In the genomic region with DNA sequence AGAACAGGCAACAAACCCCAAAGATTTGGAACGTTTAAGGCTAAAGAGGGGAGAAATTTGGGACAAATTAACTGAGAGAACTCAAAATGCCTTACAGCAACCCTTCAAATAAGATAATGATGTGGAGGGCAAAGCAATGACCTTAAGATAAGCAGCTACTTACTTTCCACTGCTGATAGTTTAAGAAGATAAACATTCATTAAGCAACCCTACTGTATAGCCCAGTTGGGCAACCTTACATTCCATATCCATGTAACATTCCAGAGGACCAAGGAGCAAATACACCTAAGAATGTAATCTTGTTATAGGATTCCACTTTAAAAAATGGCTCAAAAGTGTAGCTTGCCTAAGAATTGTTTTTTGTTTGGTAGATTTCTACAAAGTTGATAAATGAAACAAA, we compare ENCODE assay signal across 21 cellular contexts. TPM values are rescaled to one million over a fixed set of nuclear protein-coding genes. Genes with fewer than 3 reads are reported as not detected.
DNase-seq lines count a peak whose midpoint lies in the region; ATAC-seq, FAIRE-seq and TF ChIP-seq lines count a peak whose summit lies in the region.
"Had no signal": no experiment of that assay in that cellular context is flagged by ENCODE, and none has a peak within 500 bp of the region (broad histone marks: within the 10 kb centered on the region; RNA-seq: fewer than 3 reads in every experiment).

No MANE protein-coding gene starts in this region.

- peaks cover 5% of the 10 kb centered on the region for H3K36me3 ChIP-seq in CD4-positive, CD25-positive, alpha-beta regulatory T cell (ENCODE audit: control insufficient read depth, insufficient read depth, low read length)
- peaks cover 15% of the 10 kb centered on the region for H3K36me3 ChIP-seq in OCI-LY3 (replicated peaks; ENCODE audit: low read depth, low read length)
- peaks cover 5% of the 10 kb centered on the region for H3K36me3 ChIP-seq in bronchial epithelial cell (ENCODE audit: control insufficient read depth, insufficient read depth, low read length)
- H3K36me3 ChIP-seq in small intestine (ENCODE audit: control insufficient read depth in 2 of 2, insufficient read depth in 2 of 2, low read length in 2 of 2): peaks cover 0 to 2% of the 10 kb centered on the region in 2 donors
- H3K36me3 ChIP-seq in brain microvascular endothelial cell (replicated peaks): peaks cover 9% of the 10 kb centered on the region
- H3K36me3 ChIP-seq: uterus had no signal

- H3K4me2 ChIP-seq in OCI-LY3 (ENCODE audit: low read length): peak overlapping the region; percentile 53; the same call in 1 of the 2 replicates

- no peak for ATAC-seq in CD4-positive, CD25-positive, alpha-beta regulatory T cell (ENCODE audit: low read depth in 2 of 2)
- ATAC-seq in HG03159 (IDR thresholded peaks at IDR 0.05; ENCODE audit: unreplicated experiment): no peak
- ATAC-seq: sciatic nerve had no signal

- H4K20me1 ChIP-seq in OCI-LY3 (ENCODE audit: insufficient read depth, low read length): peaks cover 30% of the 10 kb centered on the region

- H3K4me1 Mint-ChIP-seq in CD4-positive, CD25-positive, alpha-beta regulatory T cell: peaks cover 5 to 64% (median 51%) of the 10 kb centered on the region in 4 donors
- peaks cover 18% of the 10 kb centered on the region for H3K4me1 Mint-ChIP-seq in mesothelial cell of epicardium

- H3K27ac Mint-ChIP-seq in CD4-positive, CD25-positive, alpha-beta regulatory T cell: peak overlapping the region in 2 of 3 donors; percentile 34 to 57
- peak overlapping the region; percentile 53 for H3K27ac Mint-ChIP-seq in mesothelial cell of epicardium
- H3K27ac Mint-ChIP-seq: activated CD4-positive, alpha-beta T cell treated with anti-CD3 and anti-CD28 coated beads, Interleukin-2, amount 10 ng/mL, durations not matched to agents 24 days and 14 days had no signal

- no peak overlapping the region for H2AFZ ChIP-seq in OCI-LY3 (ENCODE audit: low read depth, low read length)

- H3K9ac ChIP-seq in OCI-LY3 (ENCODE audit: low read length): no peak overlapping the region

- in situ Hi-C loops in brain microvascular endothelial cell (cut with HindIII; ENCODE audit: low pct_ligation_motif_present, low sequenced_read_pairs): no loop called here

- H3K36me3 Mint-ChIP-seq in CD4-positive, CD25-positive, alpha-beta regulatory T cell: peaks cover 16% of the 10 kb centered on the region
- H3K36me3 Mint-ChIP-seq in mesothelial cell of epicardium: peaks cover 10% of the 10 kb centered on the region
- H3K36me3 Mint-ChIP-seq: IgD-negative memory B cell had no signal

- FAIRE-seq in bronchial epithelial cell (lab: Jason Lieb, UNC) (no peak), small intestine (lab: Jason Lieb, UNC) (no peak)

- WGBS in small intestine, 3 donors: 62 to 77% (median 67%) methylated on average over 1 of the region's 1 CpG

- H3K9me3 Mint-ChIP-seq in CD4-positive, CD25-positive, alpha-beta regulatory T cell: no peaks in the 10 kb centered on the region
- no peaks in the 10 kb centered on the region for H3K9me3 Mint-ChIP-seq in mesothelial cell of epicardium
- H3K9me3 Mint-ChIP-seq: activated CD4-positive, alpha-beta T cell treated with anti-CD3 and anti-CD28 coated beads, Interleukin-2, amount 10 ng/mL, durations not matched to agents 24 days and 14 days; IgD-negative memory B cell had no signal

- no peak for DNase-seq in CD4-positive, CD25-positive, alpha-beta regulatory T cell
- peak; percentile 64 for DNase-seq in bronchial epithelial cell (ENCODE audit: low read depth)
- no peak for DNase-seq in mesothelial cell of epicardium (ENCODE audit: low spot score in 2 of 2, unreplicated experiment in 2 of 2)
- DNase-seq in SHP77 (lab: John Stamatoyannopoulos, UW): no peak
- DNase-seq in small intestine: no peak
- DNase-seq in brain microvascular endothelial cell: no peak
- DNase-seq: activated CD4-positive, alpha-beta T cell treated with anti-CD3 and anti-CD28 coated beads, Interleukin-2, amount 10 ng/mL, durations not matched to agents 24 days and 14 days; activated CD8-positive, alpha-beta memory T cell treated with anti-CD3 and anti-CD28 coated beads, Interleukin-2, amount 50 U/mL, for 4 hours; activated naive CD4-positive, alpha-beta T cell treated with Interleukin-2 at 50 U/mL for 16 hours; cortex of kidney; DND-41; GOT3; MV-4-11; NCI-H2081 treated with DMSO at 0.1 percent for 48 hours; NCI-H526; uterus had no signal

- H3K27ac ChIP-seq in CD4-positive, CD25-positive, alpha-beta regulatory T cell (ENCODE audit: insufficient read depth, low read length, poor library complexity, severe bottlenecking): no peak overlapping the region
- peak overlapping the region; percentile 61 for H3K27ac ChIP-seq in OCI-LY3 (ENCODE audit: low read length)
- H3K27ac ChIP-seq in small intestine (ENCODE audit: low read depth in 1 of 2, low read length in 1 of 2): no peak overlapping the region
- no peak overlapping the region for H3K27ac ChIP-seq in brain microvascular endothelial cell
- H3K27ac ChIP-seq: ascending aorta, uterus had no signal

- peak overlapping the region in 1 of 4 donors; percentile 31 for H3K4me3 Mint-ChIP-seq in CD4-positive, CD25-positive, alpha-beta regulatory T cell
- H3K4me3 Mint-ChIP-seq in mesothelial cell of epicardium: no peak overlapping the region
- H3K4me3 Mint-ChIP-seq: activated CD4-positive, alpha-beta T cell treated with anti-CD3 and anti-CD28 coated beads, Interleukin-2, amount 10 ng/mL, durations not matched to agents 24 days and 14 days; IgD-negative memory B cell had no signal

- no peaks in the 10 kb centered on the region for H3K27me3 Mint-ChIP-seq in CD4-positive, CD25-positive, alpha-beta regulatory T cell
- no peaks in the 10 kb centered on the region for H3K27me3 Mint-ChIP-seq in mesothelial cell of epicardium (ENCODE audit: low read depth)
- H3K27me3 Mint-ChIP-seq: activated CD4-positive, alpha-beta T cell treated with anti-CD3 and anti-CD28 coated beads, Interleukin-2, amount 10 ng/mL, durations not matched to agents 24 days and 14 days; IgD-negative memory B cell had no signal

- no peaks in the 10 kb centered on the region for H3K9me3 ChIP-seq in CD4-positive, CD25-positive, alpha-beta regulatory T cell (ENCODE audit: control insufficient read depth in 2 of 2, low read length in 2 of 2)
- no peaks in the 10 kb centered on the region for H3K9me3 ChIP-seq in OCI-LY3 (ENCODE audit: insufficient read depth, low read length)
- no peaks in the 10 kb centered on the region for H3K9me3 ChIP-seq in small intestine (ENCODE audit: control insufficient read depth, low read depth)
- H3K9me3 ChIP-seq: ascending aorta, uterus had no signal

- H3K4me3 ChIP-seq in CD4-positive, CD25-positive, alpha-beta regulatory T cell (ENCODE audit: low read depth, low read length): no peak overlapping the region
- H3K4me3 ChIP-seq in OCI-LY3 (ENCODE audit: low read length): no peak overlapping the region
- H3K4me3 ChIP-seq in bronchial epithelial cell (ENCODE audit: low read depth, low read length): no peak overlapping the region
- no peak overlapping the region for H3K4me3 ChIP-seq in small intestine (ENCODE audit: low read depth in 1 of 2, low read length in 2 of 2)
- no peak overlapping the region for H3K4me3 ChIP-seq in brain microvascular endothelial cell (ENCODE audit: low read depth, low read length)
- H3K4me3 ChIP-seq: ascending aorta, uterus had no signal

- no peaks in the 10 kb centered on the region for H3K27me3 ChIP-seq in CD4-positive, CD25-positive, alpha-beta regulatory T cell (ENCODE audit: control insufficient read depth, insufficient read depth, low read length)
- no peaks in the 10 kb centered on the region for H3K27me3 ChIP-seq in OCI-LY3 (ENCODE audit: low read depth, low read length)
- no peaks in the 10 kb centered on the region for H3K27me3 ChIP-seq in bronchial epithelial cell (ENCODE audit: control insufficient read depth, insufficient read depth, low read length)
- no peaks in the 10 kb centered on the region for H3K27me3 ChIP-seq in small intestine (ENCODE audit: control insufficient read depth in 2 of 2, insufficient read depth in 2 of 2, low read length in 2 of 2)
- H3K27me3 ChIP-seq in brain microvascular endothelial cell (replicated peaks): no peaks in the 10 kb centered on the region
- H3K27me3 ChIP-seq: ascending aorta, uterus had no signal

- H3K79me2 ChIP-seq in OCI-LY3 (ENCODE audit: low read length): peaks cover 99% of the 10 kb centered on the region

- TF ChIP-seq CTCF in OCI-LY3 (IDR thresholded peaks at IDR 0.05; ENCODE audit: low read depth, low read length) (no peak), bronchial epithelial cell (IDR thresholded peaks at IDR 0.05; ENCODE audit: insufficient read depth, low read length, severe bottlenecking) (no peak), mesothelial cell of epicardium (IDR thresholded peaks at IDR 0.05; ENCODE audit: unreplicated experiment) (no peak), brain microvascular endothelial cell (IDR thresholded peaks at IDR 0.05; ENCODE audit: low read depth, low read length, missing control alignments) (no peak)

- H3K4me1 ChIP-seq in CD4-positive, CD25-positive, alpha-beta regulatory T cell (ENCODE audit: control insufficient read depth, insufficient read depth, low read length, poor library complexity, severe bottlenecking): peaks cover 7% of the 10 kb centered on the region
- H3K4me1 ChIP-seq in OCI-LY3 (ENCODE audit: low read length): peaks cover 25% of the 10 kb centered on the region
- no peaks in the 10 kb centered on the region for H3K4me1 ChIP-seq in small intestine (ENCODE audit: control insufficient read depth in 2 of 2, insufficient read depth in 1 of 2, low read depth in 1 of 2, low read length in 1 of 2)
- H3K4me1 ChIP-seq: ascending aorta had no signal

RNA-seq across cellular contexts. Expression of gene ETF1, which starts 14.8 kb away (rescaled TPM):
- 170 TPM for total RNA-seq in CD4-positive, CD25-positive, alpha-beta regulatory T cell
- polyA plus RNA-seq in CD4-positive, CD25-positive, alpha-beta regulatory T cell: 10 to 100 TPM; 25.9 to 44.3 (median 32.5) TPM
- total RNA-seq in bronchial epithelial cell: 173 and 183 TPM in 2 replicates
- total RNA-seq in mesothelial cell of epicardium: 76.6 to 77.7 TPM (median 77.6 TPM) in 3 replicates
- polyA plus RNA-seq in small intestine: 10 to 100 TPM; 40.7 to 56.2 (median 50.0) TPM

RNA-seq across cellular contexts. Expression of gene HSPA9, which starts 47.0 kb away (rescaled TPM):
- total RNA-seq in CD4-positive, CD25-positive, alpha-beta regulatory T cell: 276 TPM
- polyA plus RNA-seq in CD4-positive, CD25-positive, alpha-beta regulatory T cell: 100 to 1,000 TPM; 113 to 129 (median 121) TPM
- 820 and 1,205 TPM in 2 replicates for total RNA-seq in bronchial epithelial cell
- 157 to 165 TPM (median 160 TPM) in 3 replicates for total RNA-seq in mesothelial cell of epicardium
- polyA plus RNA-seq in small intestine: 100 to 1,000 TPM in 1 of 3 donors, 10 to 100 TPM in 2; 93.7 to 169 (median 95.4) TPM
